In the genomic region with DNA sequence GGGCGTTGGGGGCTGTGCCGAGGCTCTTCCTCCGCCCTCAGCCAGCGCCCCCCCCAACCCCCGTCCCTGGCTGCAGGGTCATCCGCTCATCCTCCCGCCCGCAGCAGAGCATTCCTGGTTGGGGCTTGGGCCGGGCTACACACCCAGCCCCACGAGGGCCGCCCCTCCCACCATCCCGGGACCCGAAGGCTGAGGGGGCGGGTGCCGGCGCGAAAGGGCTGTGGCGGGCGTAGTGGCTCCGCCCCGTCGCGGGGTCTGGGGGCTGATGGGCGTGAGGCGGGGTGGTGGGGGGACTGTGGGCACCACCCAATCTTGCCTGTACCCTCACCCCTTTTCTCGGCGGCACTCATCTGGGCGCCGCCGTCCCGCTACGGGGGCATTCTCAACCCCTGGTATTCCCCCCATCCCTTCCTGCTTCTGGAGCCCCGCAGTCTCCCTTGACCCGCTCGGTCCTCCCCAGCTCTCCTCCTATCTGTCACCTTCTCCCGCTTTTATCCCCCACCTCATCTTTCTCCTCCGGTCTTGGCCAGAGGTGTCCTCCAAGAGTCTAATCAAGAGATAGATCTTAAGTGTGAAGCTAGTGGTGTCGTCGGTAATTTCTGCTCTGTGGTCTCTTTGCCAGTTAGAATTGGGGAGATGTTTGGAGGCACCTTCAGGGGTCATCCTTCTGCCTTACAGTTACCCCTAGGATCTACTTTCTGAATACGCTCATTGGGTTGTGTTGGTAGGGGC, we compare ENCODE assay signal across 8 cellular contexts. TPM values are rescaled to one million over a fixed set of nuclear protein-coding genes. Genes with fewer than 3 reads are reported as not detected.
A peak's percentile ranks its signal among the peaks of the same experiment; 100 is the strongest.
DNase-seq lines count a peak whose midpoint lies in the region; ATAC-seq and TF ChIP-seq lines count a peak whose summit lies in the region.

No MANE protein-coding gene starts in this region.

- no peak for TF ChIP-seq CTCF in heart right ventricle (IDR thresholded peaks at IDR 0.05)

- H3K4me1 ChIP-seq in heart right ventricle: peaks cover 0 to 31% (median 14%) of the 10 kb centered on the region in 9 donors

- ATAC-seq in HG02623 (IDR thresholded peaks at IDR 0.05; ENCODE audit: unreplicated experiment) (peak; percentile 19), heart right ventricle (peak; percentile 25 to 75 (median 56))

- peak; percentile 28 to 49 for DNase-seq in stimulated activated CD4-positive, alpha-beta T cell treated with anti-CD3 and anti-CD28 coated beads, Interleukin-1b, Interleukin-23, amount 100 ng/mL, for 4 hours (ENCODE audit: low read depth in 2 of 2)
- no peak for DNase-seq in stimulated activated CD4-positive, alpha-beta T cell treated with anti-CD3 and anti-CD28 coated beads, Interleukin-4, amount 100 ng/mL, for 1 hour
- peak; percentile 79 for DNase-seq in NAMALWA (ENCODE audit: low spot score)
- DNase-seq in activated naive CD4-positive, alpha-beta T cell treated with anti-CD3 and anti-CD28 coated beads, Interleukin-2, amount 50 U/mL, for 16 hours: peak; percentile 55
- no peak for DNase-seq in heart right ventricle
- DNase-seq in pons (ENCODE audit: low spot score): peak; percentile 42
- DNase-seq in NCI-H2081 treated with DMSO at 0.1 percent for 48 hours (lab: John Stamatoyannopoulos, UW): no peak

- H3K27ac ChIP-seq in heart right ventricle: peak overlapping the region; percentile 49 to 100 (median 98)

- peak overlapping the region; percentile 72 to 99 (median 92) for H3K4me3 ChIP-seq in heart right ventricle

- WGBS in heart right ventricle, 2 donors: 1% methylated on average over 35 to 40 of the region's 40 CpGs

- intact Hi-C loops in heart right ventricle (cut with DNase I): loop anchor here in 2 of 10 donors (2.0 to 10.0 kb wide), 3 partner anchors 20 to 662 kb away; no protein-coding TSS in a partner anchor

- no peaks in the 10 kb centered on the region for H3K36me3 ChIP-seq in heart right ventricle

- no peaks in the 10 kb centered on the region for H3K27me3 ChIP-seq in heart right ventricle

- H3K9me3 ChIP-seq in heart right ventricle: no peaks in the 10 kb centered on the region

RNA-seq across cellular contexts. Expression of gene FER, which starts 1.6 kb away (rescaled TPM):
- total RNA-seq in heart right ventricle: 10 to 100 TPM; 11.7 to 21.9 (median 15.3) TPM
- 1 to 10 TPM; 1.4 to 1.8 TPM for polyA plus RNA-seq in heart right ventricle

Comparison
In these comparisons a context has a peak if more than half of its experiments do, and no peak if none do; other contexts are left out.
1. DNase-seq: peak in stimulated activated CD4-positive, alpha-beta T cell treated with anti-CD3 and anti-CD28 coated beads, Interleukin-1b, Interleukin-23, amount 100 ng/mL, for 4 hours (2 of 2), NAMALWA (single experiment), activated naive CD4-positive, alpha-beta T cell treated with anti-CD3 and anti-CD28 coated beads, Interleukin-2, amount 50 U/mL, for 16 hours (single experiment) and pons (single experiment); none in stimulated activated CD4-positive, alpha-beta T cell treated with anti-CD3 and anti-CD28 coated beads, Interleukin-4, amount 100 ng/mL, for 1 hour (single experiment), heart right ventricle (0 of 2) and NCI-H2081 treated with DMSO at 0.1 percent for 48 hours (single experiment).